Comparison of ENCODE assay signal across 22 cellular contexts in genomic region chr6:89599727-89600126, GRCh38.
"Had no signal": no experiment of that assay in that cellular context is flagged by ENCODE, and none has a peak within 500 bp of the region (broad histone marks: within the 10 kb centered on the region; RNA-seq: fewer than 3 reads in every experiment).

No MANE protein-coding gene starts in this region.

- ATAC-seq: activated CD4-positive, CD25-positive, alpha-beta regulatory T cell treated with anti-CD3 and anti-CD28 coated beads, Interleukin-2, amount 50 U/mL, for 24 hours; activated naive CD4-positive, alpha-beta T cell treated with anti-CD3 and anti-CD28 coated beads, Interleukin-2, amount 50 U/mL, for 72 hours; lower lobe of right lung; naive thymus-derived CD4-positive, alpha-beta T cell; T-cell; upper lobe of right lung had no signal

- H3K9me3 ChIP-seq: lower lobe of right lung, SK-N-SH, upper lobe of right lung had no signal

- H3K4me1 ChIP-seq: lower lobe of right lung, upper lobe of right lung had no signal

- H3K36me3 ChIP-seq: brain microvascular endothelial cell, lower lobe of right lung, upper lobe of right lung had no signal

- H3K27me3 ChIP-seq: brain microvascular endothelial cell, upper lobe of right lung had no signal

- H3K9me3 Mint-ChIP-seq: central memory CD8-positive, alpha-beta T cell; immature natural killer cell had no signal

- DNase-seq: activated CD4-positive, alpha-beta memory T cell treated with anti-CD3 and anti-CD28 coated beads, Interleukin-2, amount 10 ng/mL, durations not matched to agents 7 days and 5 days; activated CD4-positive, alpha-beta T cell treated with anti-CD3 and anti-CD28 coated beads, Interleukin-2, amount 10 ng/mL, durations not matched to agents 24 days and 14 days; activated T-cell treated with anti-CD3 and anti-CD28 coated beads for 4 hours; aorta; brain microvascular endothelial cell; immature natural killer cell; kidney glomerular epithelial cell; lower lobe of right lung; naive thymus-derived CD4-positive, alpha-beta T cell; retina; SIG-M5; SK-N-SH; stimulated activated CD4-positive, alpha-beta T cell treated with anti-CD3 and anti-CD28 coated beads, Interleukin-4, amount 100 ng/mL, for 24 hours; T-cell; upper lobe of right lung had no signal

- H3K27ac Mint-ChIP-seq: activated CD4-positive, alpha-beta memory T cell treated with anti-CD3 and anti-CD28 coated beads, Interleukin-2, amount 10 ng/mL, durations not matched to agents 7 days and 5 days; activated CD4-positive, alpha-beta T cell treated with anti-CD3 and anti-CD28 coated beads, Interleukin-2, amount 10 ng/mL, durations not matched to agents 24 days and 14 days; immature natural killer cell; naive thymus-derived CD4-positive, alpha-beta T cell; progenitor cell of endocrine pancreas; stimulated activated naive CD8-positive, alpha-beta T cell treated with anti-CD3 and anti-CD28 coated beads, Interleukin-15, Interleukin-2, amounts not matched to agents 100 ng/mL and 50 ng/mL, for 24 hours; T-cell; T-helper 2 cell treated with Interferon-gamma antibody and Interleukin-4, amounts not matched to agents 5 μg/mL and 100 μg/mL, for 36 hours had no signal

- H3K4me3 ChIP-seq: lower lobe of right lung, upper lobe of right lung had no signal

- H3K27ac ChIP-seq: brain microvascular endothelial cell, lower lobe of right lung, upper lobe of right lung, VCaP had no signal

- H3K4me3 Mint-ChIP-seq: activated CD4-positive, alpha-beta memory T cell treated with anti-CD3 and anti-CD28 coated beads, Interleukin-2, amount 10 ng/mL, durations not matched to agents 7 days and 5 days; activated CD4-positive, alpha-beta T cell treated with anti-CD3 and anti-CD28 coated beads, Interleukin-2, amount 10 ng/mL, durations not matched to agents 24 days and 14 days; central memory CD8-positive, alpha-beta T cell; immature natural killer cell; naive thymus-derived CD4-positive, alpha-beta T cell; stimulated activated naive CD8-positive, alpha-beta T cell treated with anti-CD3 and anti-CD28 coated beads, Interleukin-15, Interleukin-2, amounts not matched to agents 100 ng/mL and 50 ng/mL, for 24 hours; T-cell; T-helper 2 cell treated with Interferon-gamma antibody and Interleukin-4, amounts not matched to agents 5 μg/mL and 100 μg/mL, for 36 hours had no signal

- H3K27me3 Mint-ChIP-seq: activated CD4-positive, alpha-beta memory T cell treated with anti-CD3 and anti-CD28 coated beads, Interleukin-2, amount 10 ng/mL, durations not matched to agents 7 days and 5 days; activated CD4-positive, alpha-beta T cell treated with anti-CD3 and anti-CD28 coated beads, Interleukin-2, amount 10 ng/mL, durations not matched to agents 24 days and 14 days; central memory CD8-positive, alpha-beta T cell; naive thymus-derived CD4-positive, alpha-beta T cell; progenitor cell of endocrine pancreas; stimulated activated naive CD8-positive, alpha-beta T cell treated with anti-CD3 and anti-CD28 coated beads, Interleukin-15, Interleukin-2, amounts not matched to agents 100 ng/mL and 50 ng/mL, for 24 hours; T-cell had no signal
